ENCODE assay signal across 26 cellular contexts in the genomic region with DNA sequence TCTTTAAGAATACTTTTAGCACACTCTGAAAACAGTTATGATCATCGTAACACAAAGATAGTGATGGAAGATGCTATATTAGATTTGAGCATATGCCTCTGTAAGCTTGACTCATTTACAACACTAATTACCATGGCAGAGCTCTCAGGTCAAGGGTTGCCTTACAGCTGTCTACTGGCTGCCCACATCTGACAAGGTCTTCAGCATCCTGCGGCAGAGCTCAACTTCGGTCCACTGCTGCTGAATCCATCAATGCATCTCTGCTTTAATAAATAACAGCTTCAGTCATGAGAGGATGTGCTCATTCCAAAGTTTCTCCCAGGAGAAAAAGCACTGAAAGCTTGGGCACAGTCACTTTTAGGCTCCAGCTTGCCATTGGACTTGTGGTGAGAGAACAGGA.
"Had no signal": no experiment of that assay in that cellular context is flagged by ENCODE, and none has a peak within 500 bp of the region (broad histone marks: within the 10 kb centered on the region; RNA-seq: fewer than 3 reads in every experiment).

No MANE protein-coding gene starts in this region.

- H3K9me3 ChIP-seq: left ventricle myocardium inferior, pancreas, prostate gland, stomach, testis, thyroid gland, transverse colon, upper lobe of left lung, vagina had no signal

- H3K9me3 Mint-ChIP-seq: mesothelial cell of epicardium; stimulated activated naive B cell treated with anti-CD40 and anti-IgM and Interleukin-4, amounts not matched to agents 10 μg/mL and 1 μg/mL and 100 μg/mL, for 72 hours had no signal

- H3K27ac Mint-ChIP-seq: naive thymus-derived CD4-positive, alpha-beta T cell; stimulated activated naive B cell treated with anti-CD40 and anti-IgM and Interleukin-4, amounts not matched to agents 10 μg/mL and 1 μg/mL and 100 μg/mL, for 72 hours had no signal

- FAIRE-seq: pancreas had no signal

- H3K4me3 Mint-ChIP-seq: mesothelial cell of epicardium; naive thymus-derived CD4-positive, alpha-beta T cell; stimulated activated naive B cell treated with anti-CD40 and anti-IgM and Interleukin-4, amounts not matched to agents 10 μg/mL and 1 μg/mL and 100 μg/mL, for 72 hours had no signal

- H3K4me2 ChIP-seq: hepatocyte had no signal

- H3K27me3 ChIP-seq: hepatocyte, pancreas, stomach, testis, thyroid gland, transverse colon, upper lobe of left lung, vagina had no signal

- H3K4me1 Mint-ChIP-seq: naive thymus-derived CD4-positive, alpha-beta T cell; stimulated activated naive B cell treated with anti-CD40 and anti-IgM and Interleukin-4, amounts not matched to agents 10 μg/mL and 1 μg/mL and 100 μg/mL, for 72 hours had no signal

- H2AFZ ChIP-seq: hepatocyte had no signal

- H3K4me3 ChIP-seq: hepatocyte, left ventricle myocardium inferior, lung, pancreas, prostate gland, skin epidermis, stomach, testis, thyroid gland, transverse colon, upper lobe of left lung, vagina had no signal

- H3K4me1 ChIP-seq: left ventricle myocardium inferior, pancreas, prostate gland, stomach, testis, thyroid gland, upper lobe of left lung, vagina had no signal

- H3K27ac ChIP-seq: hepatocyte, left ventricle myocardium inferior, pancreas, prostate gland, skin epidermis, stomach, testis, thyroid gland, transverse colon, upper lobe of left lung, vagina had no signal

- H3K36me3 ChIP-seq: left ventricle myocardium inferior, pancreas, prostate gland, stomach, thyroid gland, transverse colon, upper lobe of left lung, vagina had no signal

- DNase-seq: islet precursor cell; left ventricle myocardium inferior; mesendoderm; naive thymus-derived CD4-positive, alpha-beta T cell; nucleus accumbens; pancreas; posterior cingulate gyrus; retina; right cardiac atrium; stimulated activated CD4-positive, alpha-beta T cell treated with anti-CD3 and anti-CD28 coated beads, Interleukin-12 subunit alpha, Interleukin-12 subunit beta, amount 100 ng/mL, for 4 hours; stimulated activated CD4-positive, alpha-beta T cell treated with anti-CD3 and anti-CD28 coated beads, Interleukin-15, amount 100 ng/mL, for 24 hours; stimulated activated CD4-positive, alpha-beta T cell treated with anti-CD3 and anti-CD28 coated beads, Interleukin-2, amount 100 ng/mL, for 24 hours; stimulated activated CD4-positive, alpha-beta T cell treated with anti-CD3 and anti-CD28 coated beads, Interleukin-4, amount 100 ng/mL, for 1 hour; stimulated activated naive B cell treated with anti-CD40 and anti-IgM and Interleukin-4, amounts not matched to agents 10 μg/mL and 1 μg/mL and 100 μg/mL, for 72 hours; stimulated activated naive CD8-positive, alpha-beta T cell treated with anti-CD3 and anti-CD28 coated beads, Interleukin-15, Interleukin-2, amounts not matched to agents 100 U/mL and 50 U/mL, for 24 hours; stomach; testis; thyroid gland; transverse colon; upper lobe of left lung had no signal

- H3K36me3 Mint-ChIP-seq: mesothelial cell of epicardium; naive thymus-derived CD4-positive, alpha-beta T cell; stimulated activated naive B cell treated with anti-CD40 and anti-IgM and Interleukin-4, amounts not matched to agents 10 μg/mL and 1 μg/mL and 100 μg/mL, for 72 hours had no signal

- H3K79me2 ChIP-seq: hepatocyte had no signal
